ENCODE assay signal across 1 cellular context in the genomic region with DNA sequence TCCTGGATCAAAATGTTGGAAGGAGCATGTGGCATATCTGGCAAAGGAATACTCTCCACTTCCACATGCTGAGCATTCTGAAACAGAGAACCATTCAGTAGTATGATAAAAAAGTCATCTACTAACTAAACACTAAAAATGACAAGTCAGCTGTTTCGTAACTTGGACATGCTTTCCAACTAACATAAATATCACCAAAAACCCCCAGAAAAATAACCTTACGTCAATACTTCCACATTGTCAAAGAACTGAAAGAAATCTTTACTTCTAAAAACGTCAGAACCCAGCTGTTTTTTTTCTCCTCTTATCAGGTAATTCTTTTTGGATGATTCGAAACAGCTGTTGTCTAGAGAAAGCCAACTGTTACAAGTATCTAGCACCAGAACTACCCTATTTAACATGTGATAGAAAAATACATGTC.
TF ChIP-seq lines count a peak whose summit lies in the region.

No MANE protein-coding gene starts in this region.

TF ChIP-seq in GM12878, 131 proteins besides CTCF, POLR2A, EP300 and RAD21 (continues in another document):
- TF ChIP-seq, protein P1, sequence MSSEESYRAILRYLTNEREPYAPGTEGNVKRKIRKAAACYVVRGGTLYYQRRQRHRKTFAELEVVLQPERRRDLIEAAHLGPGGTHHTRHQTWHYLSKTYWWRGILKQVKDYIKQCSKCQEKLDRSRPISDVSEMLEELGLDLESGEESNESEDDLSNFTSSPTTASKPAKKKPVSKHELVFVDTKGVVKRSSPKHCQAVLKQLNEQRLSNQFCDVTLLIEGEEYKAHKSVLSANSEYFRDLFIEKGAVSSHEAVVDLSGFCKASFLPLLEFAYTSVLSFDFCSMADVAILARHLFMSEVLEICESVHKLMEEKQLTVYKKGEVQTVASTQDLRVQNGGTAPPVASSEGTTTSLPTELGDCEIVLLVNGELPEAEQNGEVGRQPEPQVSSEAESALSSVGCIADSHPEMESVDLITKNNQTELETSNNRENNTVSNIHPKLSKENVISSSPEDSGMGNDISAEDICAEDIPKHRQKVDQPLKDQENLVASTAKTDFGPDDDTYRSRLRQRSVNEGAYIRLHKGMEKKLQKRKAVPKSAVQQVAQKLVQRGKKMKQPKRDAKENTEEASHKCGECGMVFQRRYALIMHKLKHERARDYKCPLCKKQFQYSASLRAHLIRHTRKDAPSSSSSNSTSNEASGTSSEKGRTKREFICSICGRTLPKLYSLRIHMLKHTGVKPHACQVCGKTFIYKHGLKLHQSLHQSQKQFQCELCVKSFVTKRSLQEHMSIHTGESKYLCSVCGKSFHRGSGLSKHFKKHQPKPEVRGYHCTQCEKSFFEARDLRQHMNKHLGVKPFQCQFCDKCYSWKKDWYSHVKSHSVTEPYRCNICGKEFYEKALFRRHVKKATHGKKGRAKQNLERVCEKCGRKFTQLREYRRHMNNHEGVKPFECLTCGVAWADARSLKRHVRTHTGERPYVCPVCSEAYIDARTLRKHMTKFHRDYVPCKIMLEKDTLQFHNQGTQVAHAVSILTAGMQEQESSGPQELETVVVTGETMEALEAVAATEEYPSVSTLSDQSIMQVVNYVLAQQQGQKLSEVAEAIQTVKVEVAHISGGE (CRISPR knock-in tag; IDR thresholded peaks at IDR 0.05) = no peak
- TF ChIP-seq, protein P2, sequence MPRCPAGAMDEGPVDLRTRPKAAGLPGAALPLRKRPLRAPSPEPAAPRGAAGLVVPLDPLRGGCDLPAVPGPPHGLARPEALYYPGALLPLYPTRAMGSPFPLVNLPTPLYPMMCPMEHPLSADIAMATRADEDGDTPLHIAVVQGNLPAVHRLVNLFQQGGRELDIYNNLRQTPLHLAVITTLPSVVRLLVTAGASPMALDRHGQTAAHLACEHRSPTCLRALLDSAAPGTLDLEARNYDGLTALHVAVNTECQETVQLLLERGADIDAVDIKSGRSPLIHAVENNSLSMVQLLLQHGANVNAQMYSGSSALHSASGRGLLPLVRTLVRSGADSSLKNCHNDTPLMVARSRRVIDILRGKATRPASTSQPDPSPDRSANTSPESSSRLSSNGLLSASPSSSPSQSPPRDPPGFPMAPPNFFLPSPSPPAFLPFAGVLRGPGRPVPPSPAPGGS (IDR thresholded peaks at IDR 0.05; ENCODE audit: borderline replicate concordance, insufficient read depth, low read depth, low read length, poor library complexity, severe bottlenecking) = no peak
- TF ChIP-seq ATF7 (IDR thresholded peaks at IDR 0.05; ENCODE audit: low read depth) (0 out of 2 replicates have a peak, but pooled peaks have one; percentile 35), ZBED1 (IDR thresholded peaks at IDR 0.05; ENCODE audit: borderline replicate concordance) (no peak), SPI1 (IDR thresholded peaks at IDR 0.05; ENCODE audit: borderline replicate concordance, insufficient read depth, low read depth, low read length) (no peak), MTA2 (IDR thresholded peaks at IDR 0.05; ENCODE audit: low read depth) (no peak), GATAD2B (conservative IDR thresholded peaks at IDR 0.05; ENCODE audit: low read depth) (no peak), SMAD5 (IDR thresholded peaks at IDR 0.05; ENCODE audit: low read depth) (no peak), RFX5 (IDR thresholded peaks at IDR 0.05; ENCODE audit: low read depth, low read length) (no peak), MYB (IDR thresholded peaks at IDR 0.05; ENCODE audit: borderline replicate concordance, low read depth, low read length) (no peak), NFXL1 (IDR thresholded peaks at IDR 0.05; ENCODE audit: borderline replicate concordance) (no peak), NR2F1 (conservative IDR thresholded peaks at IDR 0.05) (no peak), CREM (IDR thresholded peaks at IDR 0.05; ENCODE audit: low read depth) (peak; percentile 66; the same call in 1 of the 2 replicates), FOXM1 (IDR thresholded peaks at IDR 0.05; ENCODE audit: low read depth, low read length) (no peak), BRCA1 (IDR thresholded peaks at IDR 0.05; ENCODE audit: low read depth, low read length) (no peak), TCF3 (IDR thresholded peaks at IDR 0.05; ENCODE audit: borderline replicate concordance, insufficient read depth, low read depth, low read length) (no peak), SRF (IDR thresholded peaks at IDR 0.05; ENCODE audit: low read depth in 2 of 2, low read length in 2 of 2) (no peak), NBN (IDR thresholded peaks at IDR 0.05) (no peak), EED (IDR thresholded peaks at IDR 0.05; ENCODE audit: low read depth) (peak; percentile 35; the same call in 1 of the 2 replicates), NFIC (IDR thresholded peaks at IDR 0.05; ENCODE audit: low read depth, low read length) (peak; percentile 41; the same call in 1 of the 2 replicates), RAD51 (IDR thresholded peaks at IDR 0.05) (no peak), RELA (IDR thresholded peaks at IDR 0.05; ENCODE audit: borderline replicate concordance, partially characterized antibody) (no peak), CHD2 (IDR thresholded peaks at IDR 0.05; ENCODE audit: borderline replicate concordance, low read depth, low read length) (no peak), BACH1 (IDR thresholded peaks at IDR 0.05; ENCODE audit: borderline replicate concordance) (no peak), SUZ12 (IDR thresholded peaks at IDR 0.05; ENCODE audit: unreplicated experiment) (no peak)
- TF ChIP-seq, protein P3, sequence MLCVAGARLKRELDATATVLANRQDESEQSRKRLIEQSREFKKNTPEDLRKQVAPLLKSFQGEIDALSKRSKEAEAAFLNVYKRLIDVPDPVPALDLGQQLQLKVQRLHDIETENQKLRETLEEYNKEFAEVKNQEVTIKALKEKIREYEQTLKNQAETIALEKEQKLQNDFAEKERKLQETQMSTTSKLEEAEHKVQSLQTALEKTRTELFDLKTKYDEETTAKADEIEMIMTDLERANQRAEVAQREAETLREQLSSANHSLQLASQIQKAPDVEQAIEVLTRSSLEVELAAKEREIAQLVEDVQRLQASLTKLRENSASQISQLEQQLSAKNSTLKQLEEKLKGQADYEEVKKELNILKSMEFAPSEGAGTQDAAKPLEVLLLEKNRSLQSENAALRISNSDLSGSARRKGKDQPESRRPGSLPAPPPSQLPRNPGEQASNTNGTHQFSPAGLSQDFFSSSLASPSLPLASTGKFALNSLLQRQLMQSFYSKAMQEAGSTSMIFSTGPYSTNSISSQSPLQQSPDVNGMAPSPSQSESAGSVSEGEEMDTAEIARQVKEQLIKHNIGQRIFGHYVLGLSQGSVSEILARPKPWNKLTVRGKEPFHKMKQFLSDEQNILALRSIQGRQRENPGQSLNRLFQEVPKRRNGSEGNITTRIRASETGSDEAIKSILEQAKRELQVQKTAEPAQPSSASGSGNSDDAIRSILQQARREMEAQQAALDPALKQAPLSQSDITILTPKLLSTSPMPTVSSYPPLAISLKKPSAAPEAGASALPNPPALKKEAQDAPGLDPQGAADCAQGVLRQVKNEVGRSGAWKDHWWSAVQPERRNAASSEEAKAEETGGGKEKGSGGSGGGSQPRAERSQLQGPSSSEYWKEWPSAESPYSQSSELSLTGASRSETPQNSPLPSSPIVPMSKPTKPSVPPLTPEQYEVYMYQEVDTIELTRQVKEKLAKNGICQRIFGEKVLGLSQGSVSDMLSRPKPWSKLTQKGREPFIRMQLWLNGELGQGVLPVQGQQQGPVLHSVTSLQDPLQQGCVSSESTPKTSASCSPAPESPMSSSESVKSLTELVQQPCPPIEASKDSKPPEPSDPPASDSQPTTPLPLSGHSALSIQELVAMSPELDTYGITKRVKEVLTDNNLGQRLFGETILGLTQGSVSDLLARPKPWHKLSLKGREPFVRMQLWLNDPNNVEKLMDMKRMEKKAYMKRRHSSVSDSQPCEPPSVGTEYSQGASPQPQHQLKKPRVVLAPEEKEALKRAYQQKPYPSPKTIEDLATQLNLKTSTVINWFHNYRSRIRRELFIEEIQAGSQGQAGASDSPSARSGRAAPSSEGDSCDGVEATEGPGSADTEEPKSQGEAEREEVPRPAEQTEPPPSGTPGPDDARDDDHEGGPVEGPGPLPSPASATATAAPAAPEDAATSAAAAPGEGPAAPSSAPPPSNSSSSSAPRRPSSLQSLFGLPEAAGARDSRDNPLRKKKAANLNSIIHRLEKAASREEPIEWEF (IDR thresholded peaks at IDR 0.05; ENCODE audit: insufficient replicate concordance, low read depth, low read length) = no peak
- TF ChIP-seq, protein P4, sequence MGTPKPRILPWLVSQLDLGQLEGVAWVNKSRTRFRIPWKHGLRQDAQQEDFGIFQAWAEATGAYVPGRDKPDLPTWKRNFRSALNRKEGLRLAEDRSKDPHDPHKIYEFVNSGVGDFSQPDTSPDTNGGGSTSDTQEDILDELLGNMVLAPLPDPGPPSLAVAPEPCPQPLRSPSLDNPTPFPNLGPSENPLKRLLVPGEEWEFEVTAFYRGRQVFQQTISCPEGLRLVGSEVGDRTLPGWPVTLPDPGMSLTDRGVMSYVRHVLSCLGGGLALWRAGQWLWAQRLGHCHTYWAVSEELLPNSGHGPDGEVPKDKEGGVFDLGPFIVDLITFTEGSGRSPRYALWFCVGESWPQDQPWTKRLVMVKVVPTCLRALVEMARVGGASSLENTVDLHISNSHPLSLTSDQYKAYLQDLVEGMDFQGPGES (IDR thresholded peaks at IDR 0.05) = no peak
- TF ChIP-seq, protein P5, sequence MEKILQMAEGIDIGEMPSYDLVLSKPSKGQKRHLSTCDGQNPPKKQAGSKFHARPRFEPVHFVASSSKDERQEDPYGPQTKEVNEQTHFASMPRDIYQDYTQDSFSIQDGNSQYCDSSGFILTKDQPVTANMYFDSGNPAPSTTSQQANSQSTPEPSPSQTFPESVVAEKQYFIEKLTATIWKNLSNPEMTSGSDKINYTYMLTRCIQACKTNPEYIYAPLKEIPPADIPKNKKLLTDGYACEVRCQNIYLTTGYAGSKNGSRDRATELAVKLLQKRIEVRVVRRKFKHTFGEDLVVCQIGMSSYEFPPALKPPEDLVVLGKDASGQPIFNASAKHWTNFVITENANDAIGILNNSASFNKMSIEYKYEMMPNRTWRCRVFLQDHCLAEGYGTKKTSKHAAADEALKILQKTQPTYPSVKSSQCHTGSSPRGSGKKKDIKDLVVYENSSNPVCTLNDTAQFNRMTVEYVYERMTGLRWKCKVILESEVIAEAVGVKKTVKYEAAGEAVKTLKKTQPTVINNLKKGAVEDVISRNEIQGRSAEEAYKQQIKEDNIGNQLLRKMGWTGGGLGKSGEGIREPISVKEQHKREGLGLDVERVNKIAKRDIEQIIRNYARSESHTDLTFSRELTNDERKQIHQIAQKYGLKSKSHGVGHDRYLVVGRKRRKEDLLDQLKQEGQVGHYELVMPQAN (conservative IDR thresholded peaks at IDR 0.05) = no peak
- TF ChIP-seq, protein P6, sequence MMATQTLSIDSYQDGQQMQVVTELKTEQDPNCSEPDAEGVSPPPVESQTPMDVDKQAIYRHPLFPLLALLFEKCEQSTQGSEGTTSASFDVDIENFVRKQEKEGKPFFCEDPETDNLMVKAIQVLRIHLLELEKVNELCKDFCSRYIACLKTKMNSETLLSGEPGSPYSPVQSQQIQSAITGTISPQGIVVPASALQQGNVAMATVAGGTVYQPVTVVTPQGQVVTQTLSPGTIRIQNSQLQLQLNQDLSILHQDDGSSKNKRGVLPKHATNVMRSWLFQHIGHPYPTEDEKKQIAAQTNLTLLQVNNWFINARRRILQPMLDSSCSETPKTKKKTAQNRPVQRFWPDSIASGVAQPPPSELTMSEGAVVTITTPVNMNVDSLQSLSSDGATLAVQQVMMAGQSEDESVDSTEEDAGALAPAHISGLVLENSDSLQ (IDR thresholded peaks at IDR 0.05) = no peak
- TF ChIP-seq, protein P7, sequence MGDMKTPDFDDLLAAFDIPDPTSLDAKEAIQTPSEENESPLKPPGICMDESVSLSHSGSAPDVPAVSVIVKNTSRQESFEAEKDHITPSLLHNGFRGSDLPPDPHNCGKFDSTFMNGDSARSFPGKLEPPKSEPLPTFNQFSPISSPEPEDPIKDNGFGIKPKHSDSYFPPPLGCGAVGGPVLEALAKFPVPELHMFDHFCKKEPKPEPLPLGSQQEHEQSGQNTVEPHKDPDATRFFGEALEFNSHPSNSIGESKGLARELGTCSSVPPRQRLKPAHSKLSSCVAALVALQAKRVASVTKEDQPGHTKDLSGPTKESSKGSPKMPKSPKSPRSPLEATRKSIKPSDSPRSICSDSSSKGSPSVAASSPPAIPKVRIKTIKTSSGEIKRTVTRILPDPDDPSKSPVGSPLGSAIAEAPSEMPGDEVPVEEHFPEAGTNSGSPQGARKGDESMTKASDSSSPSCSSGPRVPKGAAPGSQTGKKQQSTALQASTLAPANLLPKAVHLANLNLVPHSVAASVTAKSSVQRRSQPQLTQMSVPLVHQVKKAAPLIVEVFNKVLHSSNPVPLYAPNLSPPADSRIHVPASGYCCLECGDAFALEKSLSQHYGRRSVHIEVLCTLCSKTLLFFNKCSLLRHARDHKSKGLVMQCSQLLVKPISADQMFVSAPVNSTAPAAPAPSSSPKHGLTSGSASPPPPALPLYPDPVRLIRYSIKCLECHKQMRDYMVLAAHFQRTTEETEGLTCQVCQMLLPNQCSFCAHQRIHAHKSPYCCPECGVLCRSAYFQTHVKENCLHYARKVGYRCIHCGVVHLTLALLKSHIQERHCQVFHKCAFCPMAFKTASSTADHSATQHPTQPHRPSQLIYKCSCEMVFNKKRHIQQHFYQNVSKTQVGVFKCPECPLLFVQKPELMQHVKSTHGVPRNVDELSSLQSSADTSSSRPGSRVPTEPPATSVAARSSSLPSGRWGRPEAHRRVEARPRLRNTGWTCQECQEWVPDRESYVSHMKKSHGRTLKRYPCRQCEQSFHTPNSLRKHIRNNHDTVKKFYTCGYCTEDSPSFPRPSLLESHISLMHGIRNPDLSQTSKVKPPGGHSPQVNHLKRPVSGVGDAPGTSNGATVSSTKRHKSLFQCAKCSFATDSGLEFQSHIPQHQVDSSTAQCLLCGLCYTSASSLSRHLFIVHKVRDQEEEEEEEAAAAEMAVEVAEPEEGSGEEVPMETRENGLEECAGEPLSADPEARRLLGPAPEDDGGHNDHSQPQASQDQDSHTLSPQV (IDR thresholded peaks at IDR 0.05) = no peak
- TF ChIP-seq, protein P8, sequence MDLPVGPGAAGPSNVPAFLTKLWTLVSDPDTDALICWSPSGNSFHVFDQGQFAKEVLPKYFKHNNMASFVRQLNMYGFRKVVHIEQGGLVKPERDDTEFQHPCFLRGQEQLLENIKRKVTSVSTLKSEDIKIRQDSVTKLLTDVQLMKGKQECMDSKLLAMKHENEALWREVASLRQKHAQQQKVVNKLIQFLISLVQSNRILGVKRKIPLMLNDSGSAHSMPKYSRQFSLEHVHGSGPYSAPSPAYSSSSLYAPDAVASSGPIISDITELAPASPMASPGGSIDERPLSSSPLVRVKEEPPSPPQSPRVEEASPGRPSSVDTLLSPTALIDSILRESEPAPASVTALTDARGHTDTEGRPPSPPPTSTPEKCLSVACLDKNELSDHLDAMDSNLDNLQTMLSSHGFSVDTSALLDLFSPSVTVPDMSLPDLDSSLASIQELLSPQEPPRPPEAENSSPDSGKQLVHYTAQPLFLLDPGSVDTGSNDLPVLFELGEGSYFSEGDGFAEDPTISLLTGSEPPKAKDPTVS (IDR thresholded peaks at IDR 0.05; ENCODE audit: low read depth, low read length) = no peak
- TF ChIP-seq, protein P9, sequence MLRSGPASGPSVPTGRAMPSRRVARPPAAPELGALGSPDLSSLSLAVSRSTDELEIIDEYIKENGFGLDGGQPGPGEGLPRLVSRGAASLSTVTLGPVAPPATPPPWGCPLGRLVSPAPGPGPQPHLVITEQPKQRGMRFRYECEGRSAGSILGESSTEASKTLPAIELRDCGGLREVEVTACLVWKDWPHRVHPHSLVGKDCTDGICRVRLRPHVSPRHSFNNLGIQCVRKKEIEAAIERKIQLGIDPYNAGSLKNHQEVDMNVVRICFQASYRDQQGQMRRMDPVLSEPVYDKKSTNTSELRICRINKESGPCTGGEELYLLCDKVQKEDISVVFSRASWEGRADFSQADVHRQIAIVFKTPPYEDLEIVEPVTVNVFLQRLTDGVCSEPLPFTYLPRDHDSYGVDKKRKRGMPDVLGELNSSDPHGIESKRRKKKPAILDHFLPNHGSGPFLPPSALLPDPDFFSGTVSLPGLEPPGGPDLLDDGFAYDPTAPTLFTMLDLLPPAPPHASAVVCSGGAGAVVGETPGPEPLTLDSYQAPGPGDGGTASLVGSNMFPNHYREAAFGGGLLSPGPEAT (IDR thresholded peaks at IDR 0.05; ENCODE audit: low read depth) = 0 out of 2 replicates have a peak, but pooled peaks have one; percentile 19
